21 cellular contexts compared by ENCODE assay signal in genomic region chr10:57788117-57788516, GRCh38.
DNase-seq lines count a peak whose midpoint lies in the region; ATAC-seq and TF ChIP-seq lines count a peak whose summit lies in the region.
"Had no signal": no experiment of that assay in that cellular context is flagged by ENCODE, and none has a peak within 500 bp of the region (broad histone marks: within the 10 kb centered on the region; RNA-seq: fewer than 3 reads in every experiment).

No MANE protein-coding gene starts in this region.

- H3K9me3 Mint-ChIP-seq in H9 (peaks cover 24 to 41% of the 10 kb centered on the region in 2 experiments), WTC11 (peaks cover 52% of the 10 kb centered on the region)
- H3K9me3 Mint-ChIP-seq: HFFc6 had no signal

- H3K4me3 Mint-ChIP-seq in H9 (no peak overlapping the region), WTC11 (no peak overlapping the region)
- H3K4me3 Mint-ChIP-seq: CD4-positive, CD25-positive, alpha-beta regulatory T cell; CD8-positive, alpha-beta memory T cell; HFFc6 had no signal

- H3K36me3 ChIP-seq in HUES6 (ENCODE audit: control insufficient read depth, insufficient read depth, low read length) = no peaks in the 10 kb centered on the region
- no peaks in the 10 kb centered on the region for H3K36me3 ChIP-seq in mesendoderm (ENCODE audit: control insufficient read depth, insufficient read depth, low read length)
- H3K36me3 ChIP-seq: BE2C had no signal

- H3K56ac ChIP-seq in H9 (ENCODE audit: insufficient read length, low read depth, low read length) (no peak overlapping the region), mesendoderm (ENCODE audit: low read length) (no peak overlapping the region)

- H3K18ac ChIP-seq in H9 (ENCODE audit: insufficient read length, low read depth, low read length) (no peak overlapping the region), mesendoderm (ENCODE audit: low read length) (no peak overlapping the region)

- H3K79me2 ChIP-seq in H9 (ENCODE audit: insufficient read depth, low read length) = no peaks in the 10 kb centered on the region
- H3K79me2 ChIP-seq in mesendoderm (ENCODE audit: control insufficient read depth, insufficient read depth, low read length) = no peaks in the 10 kb centered on the region

- DNase-seq in H9 (no peak), WTC11 (ENCODE audit: low spot score) (no peak), mesendoderm (peak; percentile 42), caudate nucleus (lab: John Stamatoyannopoulos, UW) (no peak), AML-193 (lab: John Stamatoyannopoulos, UW) (no peak)
- no peak for DNase-seq in activated naive CD4-positive, alpha-beta T cell treated with Interleukin-2 at 50 U/mL for 16 hours
- DNase-seq: BE2C; C1 segment of cervical spinal cord; CD4-positive, CD25-positive, alpha-beta regulatory T cell; CD8-positive, alpha-beta memory T cell; COR-L47; DMS 273 treated with DMSO at 0.1 percent for 48 hours; DMS53; DND-41; EL; HFFc6; IMR-90 had no signal

- H3K9me3 ChIP-seq in H9 (ENCODE audit: control insufficient read depth, low read depth, low read length) (no peaks in the 10 kb centered on the region), HUES6 (ENCODE audit: control insufficient read depth, insufficient read depth, low read depth, low read length) (peaks cover 12% of the 10 kb centered on the region)
- H3K9me3 ChIP-seq: BE2C had no signal

- no peak overlapping the region for H2AK5ac ChIP-seq in H9 (ENCODE audit: insufficient read length, low read length)
- no peak overlapping the region for H2AK5ac ChIP-seq in mesendoderm (ENCODE audit: low read length)

- H2AFZ ChIP-seq in H9 (ENCODE audit: low read length) = no peak overlapping the region

- H2BK5ac ChIP-seq in H9 (ENCODE audit: insufficient read length, low read length) (no peak overlapping the region), mesendoderm (ENCODE audit: low read length) (no peak overlapping the region)

- H3K4me1 ChIP-seq in H9 (ENCODE audit: insufficient read depth, low read length) (peaks cover 8% of the 10 kb centered on the region), HUES6 (ENCODE audit: control insufficient read depth, insufficient read depth, low read length) (peaks cover 26% of the 10 kb centered on the region), mesendoderm (ENCODE audit: control insufficient read depth, low read depth, low read length) (peaks cover 3% of the 10 kb centered on the region)
- H3K4me1 ChIP-seq: BE2C had no signal

- H3K4me3 ChIP-seq in HUES6 (ENCODE audit: low read depth, low read length) = no peak overlapping the region
- no peak overlapping the region for H3K4me3 ChIP-seq in mesendoderm (ENCODE audit: low read length)
- H3K4me3 ChIP-seq: GM12878, K562 had no signal

- no peak overlapping the region for H3K4ac ChIP-seq in H9 (ENCODE audit: low read depth, low read length)
- H3K4ac ChIP-seq in mesendoderm (ENCODE audit: low read depth, low read length) = no peak overlapping the region

- H2BK15ac ChIP-seq in H9 (ENCODE audit: low read depth, low read length) = no peak overlapping the region
- no peak overlapping the region for H2BK15ac ChIP-seq in mesendoderm (replicated peaks; ENCODE audit: low read depth)

- H3K27ac ChIP-seq in H9 (ENCODE audit: insufficient read length, low read depth, low read length) (no peak overlapping the region), HUES6 (ENCODE audit: low read depth, low read length) (peak overlapping the region; percentile 59), mesendoderm (ENCODE audit: low read depth, low read length) (no peak overlapping the region), caudate nucleus (ENCODE audit: low read depth, low read length) (no peak overlapping the region)

- H3K14ac ChIP-seq in H9 (ENCODE audit: insufficient read depth, low read length) = no peak overlapping the region

- H3K36me3 Mint-ChIP-seq in H9 (ENCODE audit: insufficient read depth in 1 of 3, low read depth in 3 of 3) (peaks cover 33 to 54% (median 40%) of the 10 kb centered on the region in 3 experiments), WTC11 (peaks cover 55% of the 10 kb centered on the region)
- H3K36me3 Mint-ChIP-seq: CD4-positive, CD25-positive, alpha-beta regulatory T cell; CD8-positive, alpha-beta memory T cell had no signal

- H2BK12ac ChIP-seq in H9 (ENCODE audit: insufficient read length, low read depth, low read length) = no peak overlapping the region

- H4K5ac ChIP-seq in H9 (ENCODE audit: insufficient read length, low read depth, low read length) = no peak overlapping the region
- no peak overlapping the region for H4K5ac ChIP-seq in mesendoderm (ENCODE audit: low read length)

- H2BK20ac ChIP-seq in H9 (ENCODE audit: low read depth, low read length, poor library complexity, severe bottlenecking) = no peak overlapping the region

- no peaks in the 10 kb centered on the region for H3K27me3 Mint-ChIP-seq in H9 (ENCODE audit: low read depth)
- no peaks in the 10 kb centered on the region for H3K27me3 Mint-ChIP-seq in WTC11 (ENCODE audit: low read depth)
- H3K27me3 Mint-ChIP-seq: CD4-positive, CD25-positive, alpha-beta regulatory T cell; CD8-positive, alpha-beta memory T cell had no signal

- peak overlapping the region in 2 of 3 experiments; percentile 57 to 67; a peak in 5 of 7 replicates for H3K27ac Mint-ChIP-seq in H9
- peak overlapping the region; percentile 99; the same call in 1 of the 2 replicates for H3K27ac Mint-ChIP-seq in WTC11
- H3K27ac Mint-ChIP-seq: CD4-positive, CD25-positive, alpha-beta regulatory T cell; CD8-positive, alpha-beta memory T cell; HFFc6 had no signal

- no peaks in the 10 kb centered on the region for H4K20me1 ChIP-seq in H9 (ENCODE audit: control insufficient read depth, insufficient read depth, insufficient read length)

- H2BK120ac ChIP-seq in H9 (ENCODE audit: low read depth, low read length, poor library complexity, severe bottlenecking) = no peak overlapping the region
- no peak overlapping the region for H2BK120ac ChIP-seq in mesendoderm (ENCODE audit: low read depth, low read length)

- H3K79me1 ChIP-seq in H9 (ENCODE audit: insufficient read depth, low read depth, low read length, poor library complexity, severe bottlenecking) (no peaks in the 10 kb centered on the region), mesendoderm (ENCODE audit: low read length) (no peaks in the 10 kb centered on the region)

- peaks cover 33 to 35% of the 10 kb centered on the region in 2 experiments for H3K4me1 Mint-ChIP-seq in H9
- peaks cover 45% of the 10 kb centered on the region for H3K4me1 Mint-ChIP-seq in WTC11
- H3K4me1 Mint-ChIP-seq: CD4-positive, CD25-positive, alpha-beta regulatory T cell; CD8-positive, alpha-beta memory T cell had no signal

- CTCF ChIA-PET in WTC11 (lab: Charles Lee) = no interaction called here

- no peaks in the 10 kb centered on the region for H3K23me2 ChIP-seq in H9 (ENCODE audit: insufficient read length, low read depth, low read length, poor library complexity, severe bottlenecking)

- H3K4me2 ChIP-seq in H9 (ENCODE audit: insufficient read depth, insufficient read length, low read length) = no peak overlapping the region
- no peak overlapping the region for H3K4me2 ChIP-seq in mesendoderm (ENCODE audit: low read length)

- POLR2A ChIA-PET in WTC11 (lab: Charles Lee) = no interaction called here

- H3K23ac ChIP-seq in H9 (ENCODE audit: insufficient read length, low read depth, low read length) (no peak overlapping the region), mesendoderm (ENCODE audit: low read length) (no peak overlapping the region)

- no peaks in the 10 kb centered on the region for H3K27me3 ChIP-seq in H9 (ENCODE audit: insufficient read depth, low read length)
- no peaks in the 10 kb centered on the region for H3K27me3 ChIP-seq in HUES6 (ENCODE audit: control insufficient read depth, insufficient read depth, low read length)
- no peaks in the 10 kb centered on the region for H3K27me3 ChIP-seq in mesendoderm (ENCODE audit: insufficient read depth, low read length, poor library complexity)
- H3K27me3 ChIP-seq: BE2C had no signal

- WGBS in H9 (ENCODE audit: extremely low coverage, insufficient read length, low lambda C conversion rate) = no CpG with 5 or more reads among the region's 3 CpGs
- WGBS in mesendoderm (ENCODE audit: extremely low coverage, insufficient coverage, low lambda C conversion rate) = no CpG with 5 or more reads among the region's 3 CpGs

- no peak overlapping the region for H4K91ac ChIP-seq in H9 (ENCODE audit: insufficient read length, low read depth, low read length)

- no peak overlapping the region for H3T11ph ChIP-seq in H9 (ENCODE audit: low read length)

- no peak overlapping the region for H4K8ac ChIP-seq in H9 (replicated peaks; ENCODE audit: insufficient read length, low read depth, low read length)
- no peak overlapping the region for H4K8ac ChIP-seq in mesendoderm (ENCODE audit: low read depth, low read length)

- ATAC-seq in WTC11 = no peak
- ATAC-seq: GM12878, HCT116, K562 had no signal

- TF ChIP-seq CTCF in H9 (conservative IDR thresholded peaks at IDR 0.05) (no peak), WTC11 (IDR thresholded peaks at IDR 0.05) (no peak)

- H3K9ac ChIP-seq in H9 (ENCODE audit: extremely low read depth, insufficient read length, low read length) (no peak overlapping the region), HUES6 (ENCODE audit: low read length) (no peak overlapping the region), mesendoderm (ENCODE audit: low read length) (no peak overlapping the region)

TF ChIP-seq in WTC11, 78 proteins besides CTCF, POLR2A, EP300 and RAD21:
- TF ChIP-seq ZBTB21 (CRISPR knock-in tag; IDR thresholded peaks at IDR 0.05; ENCODE audit: borderline replicate concordance) (0 out of 2 replicates have a peak, but pooled peaks have one; percentile 6), RORB (CRISPR knock-in tag; IDR thresholded peaks at IDR 0.05) (no peak), MXD4 (CRISPR knock-in tag; IDR thresholded peaks at IDR 0.05; ENCODE audit: borderline replicate concordance) (no peak)
